8 cellular contexts compared by ENCODE assay signal in the genomic region with DNA sequence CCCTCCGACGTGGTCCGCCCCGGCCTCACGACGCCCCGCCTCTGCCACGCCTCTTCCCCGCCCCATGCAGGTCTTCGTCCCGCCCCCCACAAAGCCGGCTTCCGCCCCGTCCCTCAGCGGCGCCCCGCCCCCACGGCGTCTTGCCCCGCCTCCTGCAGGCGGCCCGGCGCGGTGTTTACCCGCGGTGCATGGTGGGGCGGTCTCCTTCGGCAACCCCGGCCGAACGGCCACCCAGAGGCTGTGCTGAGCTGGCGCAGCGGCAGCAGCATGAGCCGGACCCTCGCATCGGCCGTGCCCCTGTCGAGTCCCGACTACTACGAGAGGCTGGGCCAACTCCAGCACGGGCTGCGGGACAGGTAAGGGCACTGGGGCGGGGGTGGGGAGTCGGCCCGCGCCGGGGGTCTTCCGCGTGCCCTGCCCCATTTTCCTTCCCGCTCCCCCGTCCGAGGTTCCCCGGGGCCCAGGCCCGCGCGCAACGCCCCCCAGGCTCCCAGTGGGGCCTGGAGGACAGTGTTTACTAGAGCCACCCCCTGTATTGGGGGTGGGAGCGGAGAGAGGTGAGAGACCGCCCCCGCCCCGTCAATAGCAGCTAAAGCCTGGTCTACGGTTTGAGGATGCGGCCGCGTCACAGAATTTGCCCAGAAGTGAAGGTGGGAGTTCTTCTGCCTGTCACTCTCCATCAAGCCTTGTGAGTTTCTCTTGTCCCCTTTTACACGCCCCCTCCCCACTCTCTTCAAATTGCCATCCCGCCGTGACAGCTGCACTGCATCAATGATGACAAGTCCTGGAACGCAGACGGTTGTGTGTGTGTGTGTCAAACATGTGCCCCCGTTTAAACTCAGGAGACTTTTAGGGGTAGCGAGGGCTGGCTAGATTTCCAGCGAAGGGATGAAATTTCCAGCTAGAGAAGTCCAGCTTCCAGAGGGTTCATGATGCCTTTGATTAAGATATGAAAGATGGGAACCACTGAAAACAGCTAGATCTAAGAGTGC. TPM values are rescaled to one million over a fixed set of nuclear protein-coding genes. Genes with fewer than 3 reads are reported as not detected.
A peak's percentile ranks its signal among the peaks of the same experiment; 100 is the strongest.
DNase-seq lines count a peak whose midpoint lies in the region; ATAC-seq, FAIRE-seq and TF ChIP-seq lines count a peak whose summit lies in the region.

A gene with protein sequence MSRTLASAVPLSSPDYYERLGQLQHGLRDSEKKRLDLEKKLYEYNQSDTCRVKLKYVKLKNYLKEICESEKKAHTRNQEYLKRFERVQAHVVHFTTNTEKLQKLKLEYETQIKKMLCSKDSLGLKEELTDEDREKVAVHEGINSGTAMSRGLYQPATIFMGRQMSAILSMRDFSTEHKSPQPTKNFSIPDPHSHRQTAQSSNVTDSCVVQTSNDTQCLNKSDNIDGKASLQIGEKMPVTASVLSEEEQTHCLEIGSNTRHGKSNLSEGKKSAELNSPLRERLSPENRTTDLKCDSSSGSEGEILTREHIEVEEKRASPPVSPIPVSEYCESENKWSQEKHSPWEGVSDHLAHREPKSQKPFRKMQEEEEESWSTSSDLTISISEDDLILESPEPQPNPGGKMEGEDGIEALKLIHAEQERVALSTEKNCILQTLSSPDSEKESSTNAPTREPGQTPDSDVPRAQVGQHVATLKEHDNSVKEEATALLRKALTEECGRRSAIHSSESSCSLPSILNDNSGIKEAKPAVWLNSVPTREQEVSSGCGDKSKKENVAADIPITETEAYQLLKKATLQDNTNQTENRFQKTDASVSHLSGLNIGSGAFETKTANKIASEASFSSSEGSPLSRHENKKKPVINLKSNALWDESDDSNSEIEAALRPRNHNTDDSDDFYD (plus strand): TSS at position 234 of the 992 bp plus-strand sequence. CDS start 34 bp downstream, at position 268.

- H3K4me2 ChIP-seq in BLaER1 treated with 17β-estradiol and CSF1 and Interleukin-3, amounts not matched to agents 10 nM and 100 nM, result peak within 1 kb of the TSS; percentile 82 to 98 (median 93)
- peak within 1 kb of the TSS; percentile 100 for H3K4me2 ChIP-seq in HepG2 (ENCODE audit: low read depth, low read length)

- no peaks in the 10 kb centered on the region for H3K36me3 Mint-ChIP-seq in activated CD4-positive, alpha-beta T cell treated with anti-CD3 and anti-CD28 coated beads, Interleukin-2, amount 10 ng/mL, durations not matched to agents 24 days and 14 days (ENCODE audit: low read depth)

- H3K36me3 ChIP-seq in BLaER1 treated with 17β-estradiol and CSF1 and Interleukin-3, amounts not matched to agents 10 nM and 100 nM, result peaks cover 0 to 10% (median under 1%) of the 10 kb centered on the region in 11 experiments; a peak in 6 of 22 replicates
- peaks cover 3 to 15% of the 10 kb centered on the region in 2 experiments; a peak in 3 of 5 replicates for H3K36me3 ChIP-seq in HepG2 (replicated peaks in 1 of 2; ENCODE audit: control insufficient read depth in 1 of 2, insufficient read depth in 2 of 2, low read length in 2 of 2)

- H3K4me3 Mint-ChIP-seq in activated CD4-positive, alpha-beta T cell treated with anti-CD3 and anti-CD28 coated beads, Interleukin-2, amount 10 ng/mL, durations not matched to agents 24 days and 14 days, result peak within 1 kb of the TSS; percentile 91

- peak within 1 kb of the TSS; percentile 83 to 94 (median 88) for H3K9ac ChIP-seq in BLaER1 treated with 17β-estradiol and CSF1 and Interleukin-3, amounts not matched to agents 10 nM and 100 nM
- H3K9ac ChIP-seq in HepG2 (ENCODE audit: insufficient read depth, low read depth, low read length), result peak within 1 kb of the TSS; percentile 84

- H3K79me2 ChIP-seq in HepG2 (ENCODE audit: insufficient read depth, low read length), result peaks cover 47% of the 10 kb centered on the region

- H3K27ac Mint-ChIP-seq in activated CD4-positive, alpha-beta T cell treated with anti-CD3 and anti-CD28 coated beads, Interleukin-2, amount 10 ng/mL, durations not matched to agents 24 days and 14 days, result peak within 1 kb of the TSS; percentile 88

- no peaks in the 10 kb centered on the region for H4K20me1 ChIP-seq in BLaER1 treated with 17β-estradiol and CSF1 and Interleukin-3, amounts not matched to agents 10 nM and 100 nM
- no peaks in the 10 kb centered on the region for H4K20me1 ChIP-seq in HepG2 (ENCODE audit: insufficient read depth, low read length)

- peaks cover 16% of the 10 kb centered on the region for H3K4me1 Mint-ChIP-seq in activated CD4-positive, alpha-beta T cell treated with anti-CD3 and anti-CD28 coated beads, Interleukin-2, amount 10 ng/mL, durations not matched to agents 24 days and 14 days

- TF ChIP-seq RAD21 in HepG2 (CRISPR knock-in tag; IDR thresholded peaks at IDR 0.05), result peak; percentile 90

- no TSS peak for BruUV-seq in HepG2 (replicated peaks; lab: Mats Ljungman, UMichigan)

- TF ChIP-seq POLR2A in HepG2 (IDR thresholded peaks at IDR 0.05; ENCODE audit: insufficient read depth in 1 of 2, low read depth in 2 of 2, low read length in 2 of 2), result peak; percentile 98

- no peaks in the 10 kb centered on the region for H3K9me3 Mint-ChIP-seq in activated CD4-positive, alpha-beta T cell treated with anti-CD3 and anti-CD28 coated beads, Interleukin-2, amount 10 ng/mL, durations not matched to agents 24 days and 14 days

- CTCF ChIA-PET in HepG2 (lab: Yijun Ruan, JAX; ENCODE audit: low intra/inter-chr PET ratio, low total read pairs), result interaction anchor here (0.7 to 1.2 kb wide), 3 partner anchors 14 to 266 kb away, joined by 3 to 4 read pairs (median 4); no protein-coding TSS in a partner anchor

- peaks cover 10 to 19% (median 16%) of the 10 kb centered on the region in 10 experiments; a peak in 19 of 20 replicates for H3K4me1 ChIP-seq in BLaER1 treated with 17β-estradiol and CSF1 and Interleukin-3, amounts not matched to agents 10 nM and 100 nM
- peaks cover 49% of the 10 kb centered on the region for H3K4me1 ChIP-seq in HepG2 (ENCODE audit: insufficient read depth, low read length)

- TF ChIP-seq CTCF in HepG2 (CRISPR knock-in tag; IDR thresholded peaks at IDR 0.05), result peak; percentile 70

- H3K27me3 ChIP-seq in BLaER1 treated with 17β-estradiol and CSF1 and Interleukin-3, amounts not matched to agents 10 nM and 100 nM, result no peaks in the 10 kb centered on the region
- no peaks in the 10 kb centered on the region; a peak in 1 of 5 replicates for H3K27me3 ChIP-seq in HepG2 (ENCODE audit: control insufficient read depth in 1 of 2, insufficient read depth in 2 of 2, low read length in 2 of 2)

- peak within 1 kb of the TSS; percentile 99 for H2AFZ ChIP-seq in HepG2 (ENCODE audit: low read length)

- POLR2A ChIA-PET in HepG2 (lab: Yijun Ruan, JAX), result interaction anchor here (0.9 to 2.7 kb wide), 13 partner anchors 8 to 1074 kb away, joined by 3 to 79 read pairs (median 4); partner anchors contain the start of genes CFAP61, CRNKL1 and XRN2

- peak; percentile 52 for FAIRE-seq in HepG2 (lab: Jason Lieb, UNC)

- intact Hi-C loops in activated CD4-positive, alpha-beta T cell treated with anti-CD3 and anti-CD28 coated beads, Interleukin-2, amount 10 ng/mL, durations not matched to agents 24 days and 14 days (cut with micrococcal nuclease), result loop anchor here (2.0 to 5.0 kb wide), 2 partner anchors 25 to 176 kb away; partner anchors contain the start of gene XRN2
- intact Hi-C loops in HepG2 (cut with micrococcal nuclease; ENCODE audit: unreplicated experiment), result loop anchor here (1.0 to 2.0 kb wide), 4 partner anchors 9 to 262 kb away; no protein-coding TSS in a partner anchor

- TF ChIP-seq EP300 in HepG2 (IDR thresholded peaks at IDR 0.05; ENCODE audit: low read depth in 2 of 2, low read length in 2 of 2) (peak in 1 of 2 experiments; percentile 35; a peak in 1 of 4 replicates), HepG2 (CRISPR knock-in tag; IDR thresholded peaks at IDR 0.05; ENCODE audit: borderline replicate concordance) (peak; percentile 9; the same call in 1 of the 2 replicates)

- under 1% methylated on average over 17 of the region's 73 CpGs for WGBS in HepG2 (ENCODE audit: low lambda C conversion rate)

- H3K9me3 ChIP-seq in BLaER1 treated with 17β-estradiol and CSF1 and Interleukin-3, amounts not matched to agents 10 nM and 100 nM (replicated peaks in 1 of 11), result no peaks in the 10 kb centered on the region
- no peaks in the 10 kb centered on the region for H3K9me3 ChIP-seq in HepG2 (ENCODE audit: low read length)

- peak; percentile 97 for ATAC-seq in GM19324 (IDR thresholded peaks at IDR 0.05; ENCODE audit: low FRiP score, unreplicated experiment)
- ATAC-seq in HG03469 (IDR thresholded peaks at IDR 0.05; ENCODE audit: unreplicated experiment), result peak; percentile 92
- ATAC-seq in HepG2, result peak; percentile 97

- DNase-seq in NCI-H526 (lab: John Stamatoyannopoulos, UW), result peak; percentile 86 to 99
- peak; percentile 99 for DNase-seq in activated CD4-positive, alpha-beta T cell treated with anti-CD3 and anti-CD28 coated beads, Interleukin-2, amount 10 ng/mL, durations not matched to agents 24 days and 14 days
- peak; percentile 82 for DNase-seq in cortex of kidney (lab: John Stamatoyannopoulos, UW)
- DNase-seq in HepG2 (ENCODE audit: low spot score), result peak; percentile 93
- DNase-seq in stimulated activated CD4-positive, alpha-beta T cell treated with anti-CD3 and anti-CD28 coated beads, Interleukin-4, amount 100 ng/mL, for 1 hour, result peak; percentile 98

- H3K4me3 ChIP-seq in BLaER1 treated with 17β-estradiol and CSF1 and Interleukin-3, amounts not matched to agents 10 nM and 100 nM, result peak within 1 kb of the TSS; percentile 81 to 95 (median 90)
- H3K4me3 ChIP-seq in HepG2 (replicated peaks in 1 of 3; ENCODE audit: insufficient read depth in 1 of 3, low read depth in 2 of 3, low read length in 3 of 3), result peak within 1 kb of the TSS; percentile 86 to 94 (median 93)

- H3K27me3 Mint-ChIP-seq in activated CD4-positive, alpha-beta T cell treated with anti-CD3 and anti-CD28 coated beads, Interleukin-2, amount 10 ng/mL, durations not matched to agents 24 days and 14 days, result peaks cover 2% of the 10 kb centered on the region

- H3K27ac ChIP-seq in BLaER1 treated with 17β-estradiol and CSF1 and Interleukin-3, amounts not matched to agents 10 nM and 100 nM, result peak within 1 kb of the TSS; percentile 69 to 85 (median 77); a peak in 21 of 22 replicates
- H3K27ac ChIP-seq in HepG2 (ENCODE audit: extremely low read length, insufficient read depth, low read length), result peak within 1 kb of the TSS; percentile 80

- in situ Hi-C loops in HepG2 (cut with HindIII; ENCODE audit: extremely low pct_ligation_motif_present, low pct_unique_long_range_greater_than_20kb), result loop anchor here (5.0 to 10.0 kb wide), 2 partner anchors 74 to 261 kb away; no protein-coding TSS in a partner anchor

RNA-seq across cellular contexts. Expression of the gene that starts here (rescaled TPM):
- total RNA-seq in activated CD4-positive, alpha-beta T cell treated with anti-CD3 and anti-CD28 coated beads, Interleukin-2, amount 10 ng/mL, durations not matched to agents 24 days and 14 days, result 7.5 and 9.3 TPM in 2 replicates
- total RNA-seq in HepG2 (2016; rRNA removed; fragmentation: Illumina TruSeq; extraction: Trizol), result 46.3 and 55.6 TPM in 2 replicates
- 20.4 and 20.5 TPM in 2 replicates for total RNA-seq in HepG2 (2016; cell fraction: cytosol; rRNA removed; fragmentation: Illumina TruSeq; extraction: Trizol; ENCODE audit: low read depth)
- total RNA-seq in HepG2 (2016; cell fraction: insoluble cytoplasmic fraction; rRNA removed; fragmentation: Illumina TruSeq; extraction: Trizol), result 48.0 and 57.7 TPM in 2 replicates
- total RNA-seq in HepG2 (2016; cell fraction: membrane; rRNA removed; fragmentation: Illumina TruSeq; extraction: Trizol), result 22.8 and 24.5 TPM in 2 replicates
- total RNA-seq in HepG2 (2016; cell fraction: nucleus; rRNA removed; fragmentation: Illumina TruSeq; extraction: Trizol), result 64.1 and 65.7 TPM in 2 replicates
- polyA plus RNA-seq in HepG2 (2011; rRNA removed), result 77.9 and 114 TPM in 2 replicates
- polyA plus RNA-seq in HepG2 (2011; cell fraction: cytosol; rRNA removed), result 33.9 and 39.9 TPM in 2 replicates
- polyA plus RNA-seq in HepG2 (2011; cell fraction: nucleus; rRNA removed), result 223 and 433 TPM in 2 replicates
- polyA plus RNA-seq in HepG2 (2012), result 40.7 and 57.0 TPM in 2 replicates
- 9.0 and 10.7 TPM in 2 replicates for polyA plus RNA-seq in HepG2 (2016; cell fraction: cytosol; fragmentation: Illumina TruSeq; extraction: Trizol; ENCODE audit: low read depth)
- 48.1 and 51.2 TPM in 2 replicates for polyA plus RNA-seq in HepG2 (2016; cell fraction: insoluble cytoplasmic fraction; fragmentation: Illumina TruSeq; extraction: Trizol; ENCODE audit: low read depth)
- polyA plus RNA-seq in HepG2 (2016; cell fraction: membrane; fragmentation: Illumina TruSeq; extraction: Trizol; ENCODE audit: low read depth), result 13.9 and 15.1 TPM in 2 replicates
- 69.5 and 81.6 TPM in 2 replicates for polyA plus RNA-seq in HepG2 (2016; cell fraction: nucleus; fragmentation: Illumina TruSeq; extraction: Trizol; ENCODE audit: insufficient read depth, low read depth)
- polyA minus RNA-seq in HepG2 (2011; rRNA and poly(A)+ RNA removed; ENCODE audit: low replicate concordance), result 4.7 and 26.3 TPM in 2 replicates
- polyA minus RNA-seq in HepG2 (2011; cell fraction: cytosol; rRNA and poly(A)+ RNA removed), result 28.5 and 33.0 TPM in 2 replicates
- polyA minus RNA-seq in HepG2 (2011; cell fraction: nucleus; rRNA and poly(A)+ RNA removed), result 210 and 232 TPM in 2 replicates

Comparison
In these comparisons a context has a peak if more than half of its experiments do, and no peak if none do; other contexts are left out.
1. Peak in every context shown above with its lines: DNase-seq, ATAC-seq, H3K4me3 ChIP-seq and H3K27ac ChIP-seq.